ENCODE assay signal across 8 cellular contexts in genomic region chr5:54309237-54309636, GRCh38. TPM values are rescaled to one million over a fixed set of nuclear protein-coding genes. Genes with fewer than 3 reads are reported as not detected.
DNase-seq lines count a peak whose midpoint lies in the region; ATAC-seq and TF ChIP-seq lines count a peak whose summit lies in the region.

No MANE protein-coding gene starts in this region.

- no peak for ATAC-seq in activated CD8-positive, alpha-beta memory T cell treated with anti-CD3 and anti-CD28 coated beads, Interleukin-2, amount 10 ng/mL, durations not matched to agents 7 days and 5 days
- ATAC-seq in GM19328 (IDR thresholded peaks at IDR 0.05; ENCODE audit: unreplicated experiment): no peak

- TF ChIP-seq CTCF in WI38 (IDR thresholded peaks at IDR 0.05; ENCODE audit: low read depth, low read length): no peak
- TF ChIP-seq CTCF in glutamatergic neuron (IDR thresholded peaks at IDR 0.05; ENCODE audit: partially characterized antibody, unreplicated experiment): no peak

- peak overlapping the region; percentile 89 for H3K27ac Mint-ChIP-seq in activated CD8-positive, alpha-beta memory T cell treated with anti-CD3 and anti-CD28 coated beads, Interleukin-2, amount 10 ng/mL, durations not matched to agents 7 days and 5 days
- H3K27ac Mint-ChIP-seq in glutamatergic neuron (ENCODE audit: unreplicated experiment): peak overlapping the region; percentile 86

- peak overlapping the region; percentile 91 for H3K4me3 ChIP-seq in WI38 (ENCODE audit: low read depth, low read length)
- H3K4me3 ChIP-seq in skeletal muscle cell (ENCODE audit: low read depth, low read length): peak overlapping the region; percentile 92

- CTCF ChIA-PET in activated CD8-positive, alpha-beta memory T cell treated with anti-CD3 and anti-CD28 coated beads, Interleukin-2, amount 10 ng/mL, durations not matched to agents 7 days and 5 days (lab: Charles Lee): interaction anchor here (0.6 to 2.4 kb wide), 3 partner anchors 65 to 180 kb away, joined by 3 to 6 read pairs (median 3); no protein-coding TSS in a partner anchor

- no peaks in the 10 kb centered on the region for H3K36me3 Mint-ChIP-seq in activated CD8-positive, alpha-beta memory T cell treated with anti-CD3 and anti-CD28 coated beads, Interleukin-2, amount 10 ng/mL, durations not matched to agents 7 days and 5 days
- no peaks in the 10 kb centered on the region for H3K36me3 Mint-ChIP-seq in glutamatergic neuron (ENCODE audit: unreplicated experiment)

- H3K9me3 Mint-ChIP-seq in activated CD8-positive, alpha-beta memory T cell treated with anti-CD3 and anti-CD28 coated beads, Interleukin-2, amount 10 ng/mL, durations not matched to agents 7 days and 5 days (ENCODE audit: low read depth): no peaks in the 10 kb centered on the region
- peaks cover 12% of the 10 kb centered on the region for H3K9me3 Mint-ChIP-seq in glutamatergic neuron (ENCODE audit: unreplicated experiment)

- peak overlapping the region; percentile 78 for H3K4me3 Mint-ChIP-seq in activated CD8-positive, alpha-beta memory T cell treated with anti-CD3 and anti-CD28 coated beads, Interleukin-2, amount 10 ng/mL, durations not matched to agents 7 days and 5 days
- H3K4me3 Mint-ChIP-seq in glutamatergic neuron (ENCODE audit: unreplicated experiment): peak overlapping the region; percentile 98

- peaks cover 12% of the 10 kb centered on the region for H3K27me3 Mint-ChIP-seq in activated CD8-positive, alpha-beta memory T cell treated with anti-CD3 and anti-CD28 coated beads, Interleukin-2, amount 10 ng/mL, durations not matched to agents 7 days and 5 days
- peaks cover 5% of the 10 kb centered on the region for H3K27me3 Mint-ChIP-seq in glutamatergic neuron (ENCODE audit: unreplicated experiment)

- peaks cover 19% of the 10 kb centered on the region for H3K4me1 Mint-ChIP-seq in activated CD8-positive, alpha-beta memory T cell treated with anti-CD3 and anti-CD28 coated beads, Interleukin-2, amount 10 ng/mL, durations not matched to agents 7 days and 5 days
- H3K4me1 Mint-ChIP-seq in glutamatergic neuron (ENCODE audit: low read depth, unreplicated experiment): peaks cover 9% of the 10 kb centered on the region

- DNase-seq in activated CD8-positive, alpha-beta memory T cell treated with anti-CD3 and anti-CD28 coated beads, Interleukin-2, amount 10 ng/mL, durations not matched to agents 7 days and 5 days: no peak
- no peak for DNase-seq in activated CD8-positive, alpha-beta memory T cell treated with anti-CD3 and anti-CD28 coated beads, Interleukin-2, amount 50 U/mL, for 48 hours
- DNase-seq in glutamatergic neuron (no peak), skeletal muscle cell (ENCODE audit: low read depth) (no peak), GDM1 (lab: John Stamatoyannopoulos, UW) (no peak), NK-92 (lab: John Stamatoyannopoulos, UW; ENCODE audit: unreplicated experiment) (no peak)

RNA-seq across cellular contexts. Expression of gene ARL15, which starts 1.1 kb away (rescaled TPM):
- 10 to 100 TPM; 10.6 to 12.6 TPM for total RNA-seq in activated CD8-positive, alpha-beta memory T cell treated with anti-CD3 and anti-CD28 coated beads, Interleukin-2, amount 10 ng/mL, durations not matched to agents 7 days and 5 days
- total RNA-seq in glutamatergic neuron (ENCODE audit: unreplicated experiment): 37.4 TPM
